3 cellular contexts compared by ENCODE assay signal in the genomic region with DNA sequence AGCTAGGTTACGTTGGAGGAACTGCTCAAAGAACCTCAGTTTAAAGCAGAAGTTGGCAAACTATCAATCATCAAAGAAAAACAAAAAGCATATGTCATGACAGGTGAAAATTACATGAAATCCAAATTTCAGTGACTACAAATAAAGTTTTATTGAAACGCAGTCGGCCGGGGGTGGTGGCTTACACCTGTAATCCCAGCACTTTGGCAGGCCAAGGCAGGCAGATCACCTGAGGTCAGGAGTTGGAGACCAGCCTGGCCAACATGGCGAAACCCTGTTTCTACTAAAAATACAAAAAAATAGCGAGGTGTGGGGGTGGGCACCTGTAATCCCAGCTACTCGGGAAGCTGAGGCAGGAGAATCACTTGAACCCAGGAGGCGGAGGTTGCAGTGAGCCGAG. TPM values are rescaled to one million over a fixed set of nuclear protein-coding genes. Genes with fewer than 3 reads are reported as not detected.
"Had no signal": no experiment of that assay in that cellular context is flagged by ENCODE, and none has a peak within 500 bp of the region (broad histone marks: within the 10 kb centered on the region; RNA-seq: fewer than 3 reads in every experiment).

No MANE protein-coding gene starts in this region.

RNA-seq across cellular contexts. Expression of gene ABCC6, which starts 2.8 kb away (rescaled TPM):
- total RNA-seq: OCI-LY7, SJSA1, SK-MEL-5 had no signal
